ENCODE assay signal across 8 cellular contexts in the genomic region with DNA sequence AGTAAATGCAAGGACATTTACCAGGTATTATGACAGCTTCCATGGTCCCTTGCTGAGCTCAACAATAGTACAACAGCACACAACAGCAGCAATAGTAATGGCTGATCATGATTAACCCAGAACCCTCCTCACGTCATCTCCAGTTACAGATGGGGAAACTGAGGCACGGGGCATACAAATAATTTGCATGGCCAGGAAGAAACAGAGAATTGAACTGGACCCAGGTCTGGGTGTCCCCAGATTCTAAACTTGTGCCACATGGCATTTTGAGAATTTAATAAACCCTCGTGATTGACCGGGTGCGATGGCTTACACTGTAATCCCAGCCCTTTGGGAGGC. TPM values are rescaled to one million over a fixed set of nuclear protein-coding genes. Genes with fewer than 3 reads are reported as not detected.
DNase-seq lines count a peak whose midpoint lies in the region; ATAC-seq and TF ChIP-seq lines count a peak whose summit lies in the region.

No MANE protein-coding gene starts in this region.

- H3K9ac ChIP-seq in KMS-11: no peak overlapping the region

- H3K4me1 Mint-ChIP-seq in chondrocyte (ENCODE audit: low read depth): peaks cover 21% of the 10 kb centered on the region
- H3K4me1 Mint-ChIP-seq in naive thymus-derived CD8-positive, alpha-beta T cell: peaks cover 14 to 53% (median 23%) of the 10 kb centered on the region in 4 donors

- no peaks in the 10 kb centered on the region for H3K79me2 ChIP-seq in KMS-11 (ENCODE audit: insufficient read depth, low read depth)

- TF ChIP-seq CTCF in BE2C (IDR thresholded peaks at IDR 0.05; ENCODE audit: low read depth, low read length): no peak
- no peak for TF ChIP-seq CTCF in KMS-11 (conservative IDR thresholded peaks at IDR 0.05; ENCODE audit: low read depth, low read length)
- no peak for TF ChIP-seq CTCF in chondrocyte (IDR thresholded peaks at IDR 0.05)

- ATAC-seq in naive thymus-derived CD8-positive, alpha-beta T cell: no peak
- ATAC-seq in GM18505 (IDR thresholded peaks at IDR 0.05; ENCODE audit: unreplicated experiment): no peak
- ATAC-seq in GM21447 (IDR thresholded peaks at IDR 0.05; ENCODE audit: unreplicated experiment): no peak

- H3K4me3 ChIP-seq in BE2C (ENCODE audit: low read depth, low read length) (peak overlapping the region; percentile 50), KMS-11 (IDR thresholded peaks at IDR 0.05; ENCODE audit: insufficient read depth, low read depth, low read length) (no peak overlapping the region)

- TF ChIP-seq POLR2A in GM18505 (IDR thresholded peaks at IDR 0.05; ENCODE audit: borderline replicate concordance, extremely low read depth, insufficient read depth, insufficient read length): no peak

- H3K4me1 ChIP-seq in BE2C (0 out of 2 replicates have a peak, but pooled peaks cover 3% of the 10 kb centered on the region), KMS-11 (ENCODE audit: low read depth, poor library complexity, severe bottlenecking) (peaks cover 33% of the 10 kb centered on the region)

- no peaks in the 10 kb centered on the region for H3K36me3 Mint-ChIP-seq in chondrocyte (ENCODE audit: low read depth)
- H3K36me3 Mint-ChIP-seq in naive thymus-derived CD8-positive, alpha-beta T cell: peaks cover 0 to 2% (median 0%) of the 10 kb centered on the region in 3 donors

- peak overlapping the region; percentile 91 for H2AFZ ChIP-seq in KMS-11 (ENCODE audit: low read depth)

- no peaks in the 10 kb centered on the region for H3K9me3 Mint-ChIP-seq in chondrocyte (ENCODE audit: low read depth)
- no peaks in the 10 kb centered on the region for H3K9me3 Mint-ChIP-seq in naive thymus-derived CD8-positive, alpha-beta T cell

- H3K27me3 Mint-ChIP-seq in chondrocyte (ENCODE audit: low read depth): peaks cover 5% of the 10 kb centered on the region
- no peaks in the 10 kb centered on the region for H3K27me3 Mint-ChIP-seq in naive thymus-derived CD8-positive, alpha-beta T cell

- H3K27me3 ChIP-seq in BE2C: no peaks in the 10 kb centered on the region
- peaks cover 3% of the 10 kb centered on the region; the same call in 1 of the 2 replicates for H3K27me3 ChIP-seq in KMS-11 (ENCODE audit: insufficient read depth, low read depth)

- POLR2A ChIA-PET in naive thymus-derived CD8-positive, alpha-beta T cell (lab: Charles Lee): interaction anchor here (0.7 to 9.2 kb wide), 4 partner anchors 15 to 176 kb away, joined by 3 to 132 read pairs (median 8); a partner anchor contains a TSS

- H3K4me2 ChIP-seq in KMS-11: peak overlapping the region; percentile 69

- H3K36me3 ChIP-seq in BE2C: no peaks in the 10 kb centered on the region
- no peaks in the 10 kb centered on the region for H3K36me3 ChIP-seq in KMS-11 (ENCODE audit: insufficient read depth)

- peak overlapping the region; percentile 69 for H3K4me3 Mint-ChIP-seq in chondrocyte (ENCODE audit: unreplicated experiment)
- H3K4me3 Mint-ChIP-seq in naive thymus-derived CD8-positive, alpha-beta T cell: peak overlapping the region; percentile 70 to 85 (median 78)

- no peaks in the 10 kb centered on the region for H4K20me1 ChIP-seq in KMS-11 (ENCODE audit: insufficient read depth)

- H3K9me3 ChIP-seq in BE2C: no peaks in the 10 kb centered on the region

- no peak for DNase-seq in BE2C
- no peak for DNase-seq in chondrocyte (ENCODE audit: low spot score)
- DNase-seq in naive thymus-derived CD8-positive, alpha-beta T cell: no peak
- DNase-seq in HT-29 (ENCODE audit: low spot score): no peak
- no peak for DNase-seq in stimulated activated CD4-positive, alpha-beta T cell treated with anti-CD3 and anti-CD28 coated beads, Interleukin-4, amount 100 ng/mL, for 1 hour

- peak overlapping the region; percentile 90 for H3K27ac Mint-ChIP-seq in chondrocyte (ENCODE audit: unreplicated experiment)
- H3K27ac Mint-ChIP-seq in naive thymus-derived CD8-positive, alpha-beta T cell: peak overlapping the region in 9 of 10 donors; percentile 19 to 91 (median 76)

- H3K27ac ChIP-seq in KMS-11: no peak overlapping the region; the same call in 1 of the 2 replicates

RNA-seq across cellular contexts. Expression of a gene that starts 7.2 kb away (rescaled TPM):
- 3.7 TPM for polyA plus RNA-seq in BE2C (2012; ENCODE audit: insufficient read depth, insufficient read length, low read depth)
- total RNA-seq in chondrocyte: 9.7 to 10.1 TPM (median 10.0 TPM) in 3 replicates
- total RNA-seq in naive thymus-derived CD8-positive, alpha-beta T cell: 10 to 100 TPM; 44.7 to 44.8 TPM
- 10 to 100 TPM in 2 of 3 donors, 1 to 10 TPM in 1; 9.4 to 15.7 (median 11.5) TPM for polyA plus RNA-seq in naive thymus-derived CD8-positive, alpha-beta T cell
- 8.6 and 13.8 TPM in 2 replicates for total RNA-seq in HT-29 (2014; rRNA removed; shearing (Covaris generic))

RNA-seq across cellular contexts. Expression of a gene that starts 18.0 kb away (rescaled TPM):
- not detected for polyA plus RNA-seq in BE2C (2012; ENCODE audit: insufficient read depth, insufficient read length, low read depth)
- not detected in 3 replicates for total RNA-seq in chondrocyte
- 10 to 100 TPM; 18.5 TPM for total RNA-seq in naive thymus-derived CD8-positive, alpha-beta T cell
- 10 to 100 TPM; 17.5 to 32.9 (median 24.2) TPM for polyA plus RNA-seq in naive thymus-derived CD8-positive, alpha-beta T cell
- not detected in 2 replicates for total RNA-seq in HT-29 (2014; rRNA removed; shearing (Covaris generic))

RNA-seq across cellular contexts. Expression of a gene that starts 48.2 kb away (rescaled TPM):
- polyA plus RNA-seq in BE2C (2012; ENCODE audit: insufficient read depth, insufficient read length, low read depth): 181 TPM
- 67.6 to 96.3 TPM (median 73.1 TPM) in 3 replicates for total RNA-seq in chondrocyte
- 10 to 100 TPM; 20.9 to 21.5 TPM for total RNA-seq in naive thymus-derived CD8-positive, alpha-beta T cell
- polyA plus RNA-seq in naive thymus-derived CD8-positive, alpha-beta T cell: 10 to 100 TPM in 1 of 3 donors, 1 to 10 TPM in 2; 1.5 to 11.7 (median 3.6) TPM
- total RNA-seq in HT-29 (2014; rRNA removed; shearing (Covaris generic)): 26.4 and 37.7 TPM in 2 replicates

Comparison
In these comparisons a context has a peak if more than half of its experiments do, and no peak if none do; other contexts are left out.
1. RNA of a gene that starts 18.0 kb away (total RNA-seq): 18.5 TPM in naive thymus-derived CD8-positive, alpha-beta T cell; not detected in chondrocyte and not detected in HT-29; every median in the first group is over 10 times any median in the second.